ENCODE assay signal across 1 cellular context in genomic region chr13:104485571-104485970, GRCh38.
TF ChIP-seq lines count a peak whose summit lies in the region.

No MANE protein-coding gene starts in this region.

TF ChIP-seq in GM23338, 12 proteins besides CTCF, POLR2A, EP300 and RAD21 (continued from another document):
- no peak for TF ChIP-seq STAT1 (IDR thresholded peaks at IDR 0.05; ENCODE audit: unreplicated experiment)
- TF ChIP-seq ZNF462 (CRISPR knock-in tag; IDR thresholded peaks at IDR 0.05): no peak
- TF ChIP-seq ZNF114 (CRISPR knock-in tag; IDR thresholded peaks at IDR 0.05): no peak
- TF ChIP-seq REST (IDR thresholded peaks at IDR 0.05; ENCODE audit: unreplicated experiment): no peak
- TF ChIP-seq, protein P1, sequence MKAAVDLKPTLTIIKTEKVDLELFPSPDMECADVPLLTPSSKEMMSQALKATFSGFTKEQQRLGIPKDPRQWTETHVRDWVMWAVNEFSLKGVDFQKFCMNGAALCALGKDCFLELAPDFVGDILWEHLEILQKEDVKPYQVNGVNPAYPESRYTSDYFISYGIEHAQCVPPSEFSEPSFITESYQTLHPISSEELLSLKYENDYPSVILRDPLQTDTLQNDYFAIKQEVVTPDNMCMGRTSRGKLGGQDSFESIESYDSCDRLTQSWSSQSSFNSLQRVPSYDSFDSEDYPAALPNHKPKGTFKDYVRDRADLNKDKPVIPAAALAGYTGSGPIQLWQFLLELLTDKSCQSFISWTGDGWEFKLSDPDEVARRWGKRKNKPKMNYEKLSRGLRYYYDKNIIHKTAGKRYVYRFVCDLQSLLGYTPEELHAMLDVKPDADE (IDR thresholded peaks at IDR 0.05): no peak
- no peak for TF ChIP-seq ZNF331 (CRISPR knock-in tag; IDR thresholded peaks at IDR 0.05; ENCODE audit: low read depth)
- no peak for TF ChIP-seq EZH2 (IDR thresholded peaks at IDR 0.05; ENCODE audit: low read depth, unreplicated experiment)
- TF ChIP-seq NANOG (IDR thresholded peaks at IDR 0.05; ENCODE audit: borderline replicate concordance): no peak
